In the genomic region with DNA sequence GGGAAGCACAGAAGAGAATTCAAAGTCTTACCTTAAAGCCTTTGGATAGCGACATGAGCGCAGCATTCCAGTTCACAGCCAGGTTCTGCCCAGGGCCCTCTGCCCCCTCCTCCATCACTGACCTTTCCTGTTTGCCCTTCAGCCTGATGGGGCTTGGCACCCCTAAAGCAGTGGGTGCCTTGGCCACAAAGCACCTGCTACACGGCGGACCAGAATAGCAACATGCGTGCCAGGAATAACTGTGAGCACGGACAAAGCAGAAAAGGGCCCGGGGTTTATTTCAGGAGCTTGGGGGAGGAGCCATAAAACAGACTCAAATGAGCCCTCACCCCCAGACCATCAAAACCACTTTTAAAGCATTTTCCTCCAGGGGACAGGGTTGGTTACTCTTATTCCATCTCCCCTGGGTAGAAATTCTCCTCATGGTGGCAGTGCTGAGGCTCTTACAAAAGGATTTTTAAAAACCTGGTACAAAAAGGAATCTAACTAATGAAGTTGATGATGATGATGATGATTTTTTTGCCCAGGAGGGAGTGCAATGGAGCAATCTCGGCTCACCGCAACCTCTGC, we compare ENCODE assay signal across 15 cellular contexts.
DNase-seq lines count a peak whose midpoint lies in the region; ATAC-seq and TF ChIP-seq lines count a peak whose summit lies in the region.
"Had no signal": no experiment of that assay in that cellular context is flagged by ENCODE, and none has a peak within 500 bp of the region (broad histone marks: within the 10 kb centered on the region; RNA-seq: fewer than 3 reads in every experiment).

No MANE protein-coding gene starts in this region.

- no peak overlapping the region for H3K27ac Mint-ChIP-seq in natural killer cell
- H3K27ac Mint-ChIP-seq: memory B cell had no signal

- peak; percentile 65 for ATAC-seq in Right ventricle myocardium superior (ENCODE audit: poor library complexity)
- no peak for ATAC-seq in HG03045 (IDR thresholded peaks at IDR 0.05; ENCODE audit: unreplicated experiment)
- no peak for ATAC-seq in HG02798 (IDR thresholded peaks at IDR 0.05; ENCODE audit: poor library complexity, unreplicated experiment)
- no peak for ATAC-seq in natural killer cell
- ATAC-seq: pancreas; stimulated activated naive CD8-positive, alpha-beta T cell treated with anti-CD3 and anti-CD28 coated beads, Interleukin-15, Interleukin-2, amounts not matched to agents 100 U/mL and 50 U/mL, for 24 hours had no signal

- H3K36me3 Mint-ChIP-seq in natural killer cell = no peaks in the 10 kb centered on the region
- H3K36me3 Mint-ChIP-seq: memory B cell had no signal

- H3K27ac ChIP-seq in left ventricle myocardium inferior (replicated peaks) = no peak overlapping the region
- no peak overlapping the region for H3K27ac ChIP-seq in right atrium auricular region
- H3K27ac ChIP-seq: pancreas, RWPE1 had no signal

- no peak overlapping the region for H3K4me3 Mint-ChIP-seq in natural killer cell
- H3K4me3 Mint-ChIP-seq: memory B cell had no signal

- H3K27me3 ChIP-seq in left ventricle myocardium inferior (ENCODE audit: low read depth) (no peaks in the 10 kb centered on the region), right atrium auricular region (no peaks in the 10 kb centered on the region)
- H3K27me3 ChIP-seq: pancreas had no signal

- H3K36me3 ChIP-seq in left ventricle myocardium inferior = no peaks in the 10 kb centered on the region
- H3K36me3 ChIP-seq in right atrium auricular region = no peaks in the 10 kb centered on the region
- H3K36me3 ChIP-seq: pancreas had no signal

- no peaks in the 10 kb centered on the region for H3K9me3 Mint-ChIP-seq in natural killer cell
- H3K9me3 Mint-ChIP-seq: memory B cell had no signal

- intact Hi-C loops in Right ventricle myocardium superior (cut with DNase I) (no loop called here), left ventricle myocardium inferior (cut with micrococcal nuclease) (no loop called here), natural killer cell (cut with micrococcal nuclease) (no loop called here)

- DNase-seq in Right ventricle myocardium superior = no peak
- no peak for DNase-seq in left ventricle myocardium inferior
- DNase-seq in astrocyte of the spinal cord (ENCODE audit: low read depth, low spot score) = no peak
- peak; percentile 52 for DNase-seq in right atrium auricular region (ENCODE audit: low spot score)
- no peak for DNase-seq in NCI-H2171 treated with DMSO at 0.1 percent for 48 hours (lab: John Stamatoyannopoulos, UW)
- DNase-seq in natural killer cell = no peak
- DNase-seq: effector CD8-positive, alpha-beta T cell; NCI-H1694; NCI-H524 treated with DMSO at 0.1 percent for 48 hours; pancreas; stimulated activated naive CD8-positive, alpha-beta T cell treated with anti-CD3 and anti-CD28 coated beads, Interleukin-15, Interleukin-2, amounts not matched to agents 100 U/mL and 50 U/mL, for 24 hours had no signal

- in situ Hi-C loops in astrocyte of the spinal cord (cut with HindIII; ENCODE audit: low sequenced_read_pairs) = no loop called here

- H3K4me1 ChIP-seq in left ventricle myocardium inferior (peaks cover 6% of the 10 kb centered on the region), right atrium auricular region (peaks cover 0 to 4% of the 10 kb centered on the region in 2 donors)
- H3K4me1 ChIP-seq: pancreas had no signal

- H3K9me3 ChIP-seq in left ventricle myocardium inferior (replicated peaks) = no peaks in the 10 kb centered on the region
- H3K9me3 ChIP-seq in right atrium auricular region = no peaks in the 10 kb centered on the region
- H3K9me3 ChIP-seq: pancreas had no signal

- TF ChIP-seq CTCF in left ventricle myocardium inferior (IDR thresholded peaks at IDR 0.05; ENCODE audit: borderline replicate concordance) (no peak), astrocyte of the spinal cord (IDR thresholded peaks at IDR 0.05; ENCODE audit: low read depth, low read length) (peak; percentile 49), right atrium auricular region (IDR thresholded peaks at IDR 0.05) (peak in 1 of 2 donors; percentile 25), natural killer cell (IDR thresholded peaks at IDR 0.05) (no peak)

- peaks cover 0 to 2% of the 10 kb centered on the region in 2 donors for H3K27me3 Mint-ChIP-seq in natural killer cell (ENCODE audit: low read depth in 2 of 2)

- H3K4me3 ChIP-seq in left ventricle myocardium inferior (no peak overlapping the region), astrocyte of the spinal cord (ENCODE audit: low read depth, low read length) (no peak overlapping the region), right atrium auricular region (no peak overlapping the region)
- H3K4me3 ChIP-seq: pancreas had no signal

- peaks cover 0 to 13% of the 10 kb centered on the region in 2 donors for H3K4me1 Mint-ChIP-seq in natural killer cell
